In the genomic region with DNA sequence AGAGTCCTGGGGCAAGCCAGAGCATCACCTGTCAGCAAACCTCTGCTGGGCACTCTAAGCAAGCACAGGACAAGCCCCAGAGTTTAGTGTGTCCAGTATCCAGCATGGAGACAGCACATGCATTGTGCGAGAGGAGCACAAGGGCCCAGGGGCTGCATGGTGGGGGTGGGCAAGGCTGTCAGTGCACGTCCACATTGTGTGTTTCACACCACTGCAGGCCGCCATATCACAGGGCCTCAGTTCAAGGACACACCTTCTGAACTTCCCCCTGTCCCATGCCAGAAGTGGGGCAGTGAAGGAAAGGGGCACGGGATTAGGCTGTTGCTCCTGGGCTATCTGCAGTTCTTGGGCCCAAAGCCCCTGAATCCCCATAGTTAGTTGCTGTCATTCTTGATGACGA, we compare ENCODE assay signal across 8 cellular contexts. TPM values are rescaled to one million over a fixed set of nuclear protein-coding genes. Genes with fewer than 3 reads are reported as not detected.
DNase-seq lines count a peak whose midpoint lies in the region; TF ChIP-seq lines count a peak whose summit lies in the region.
"Had no signal": no experiment of that assay in that cellular context is flagged by ENCODE, and none has a peak within 500 bp of the region (broad histone marks: within the 10 kb centered on the region; RNA-seq: fewer than 3 reads in every experiment).

No MANE protein-coding gene starts in this region.

- H3K4me1 ChIP-seq in DOHH2 (ENCODE audit: control insufficient read depth, low read length) (peaks cover 69% of the 10 kb centered on the region), OCI-LY1 (ENCODE audit: insufficient read depth, low read length, severe bottlenecking) (peaks cover 56% of the 10 kb centered on the region), rectal smooth muscle tissue (ENCODE audit: control insufficient read depth, insufficient read depth, low read length) (peaks cover 5% of the 10 kb centered on the region)
- peaks cover 26% of the 10 kb centered on the region for H3K4me1 ChIP-seq in effector memory CD4-positive, alpha-beta T cell (ENCODE audit: control insufficient read depth, insufficient read depth, low read length, poor library complexity, severe bottlenecking)
- H3K4me1 ChIP-seq: breast epithelium had no signal

- H3K4me3 ChIP-seq in DOHH2 (ENCODE audit: low read length) (0 out of 2 replicates have a peak overlapping the region, but pooled peaks have one; percentile 26), OCI-LY1 (ENCODE audit: low read depth, low read length, poor library complexity, severe bottlenecking) (peak overlapping the region; percentile 71), rectal smooth muscle tissue (ENCODE audit: low read length) (peak overlapping the region; percentile 39), H7 (ENCODE audit: insufficient read depth, low read depth, low read length) (no peak overlapping the region)
- H3K4me3 ChIP-seq in effector memory CD4-positive, alpha-beta T cell (ENCODE audit: insufficient read depth, low read depth, low read length, poor library complexity, severe bottlenecking): no peak overlapping the region

- H3K9me3 ChIP-seq in DOHH2 (ENCODE audit: control insufficient read depth, insufficient read depth, low read length): no peaks in the 10 kb centered on the region
- no peaks in the 10 kb centered on the region for H3K9me3 ChIP-seq in OCI-LY1 (ENCODE audit: low read length)
- H3K9me3 ChIP-seq in effector memory CD4-positive, alpha-beta T cell (ENCODE audit: control insufficient read depth, low read length): no peaks in the 10 kb centered on the region
- H3K9me3 ChIP-seq: breast epithelium had no signal

- H2AFZ ChIP-seq in OCI-LY1 (ENCODE audit: low read length): no peak overlapping the region

- H3F3A ChIP-seq in DOHH2 (ENCODE audit: control insufficient read depth, insufficient read depth) (peaks cover 10% of the 10 kb centered on the region; the same call in 1 of the 2 replicates), OCI-LY1 (ENCODE audit: insufficient read depth, low read length) (no peaks in the 10 kb centered on the region)

- DNase-seq in effector memory CD4-positive, alpha-beta T cell: no peak
- no peak for DNase-seq in activated effector memory CD4-positive, alpha-beta T cell treated with Interleukin-2 at 50 U/mL for 16 hours
- DNase-seq in DMS114 treated with DMSO at 0.1 percent for 48 hours (lab: John Stamatoyannopoulos, UW; ENCODE audit: unreplicated experiment) (no peak), H7 (no peak)

- H3K36me3 ChIP-seq in DOHH2 (ENCODE audit: control insufficient read depth, low read length): peaks cover 63% of the 10 kb centered on the region
- H3K36me3 ChIP-seq in OCI-LY1 (ENCODE audit: insufficient read depth, low read length): peaks cover 46% of the 10 kb centered on the region
- peaks cover 38% of the 10 kb centered on the region for H3K36me3 ChIP-seq in effector memory CD4-positive, alpha-beta T cell (ENCODE audit: control insufficient read depth, insufficient read depth, low read length)
- H3K36me3 ChIP-seq in rectal smooth muscle tissue (ENCODE audit: control insufficient read depth, insufficient read depth, low read length): peaks cover 31% of the 10 kb centered on the region
- H3K36me3 ChIP-seq in H7 (replicated peaks; ENCODE audit: control insufficient read depth, insufficient read depth, low read length): peaks cover 23% of the 10 kb centered on the region
- H3K36me3 ChIP-seq: breast epithelium had no signal

- H3K79me2 ChIP-seq in DOHH2 (ENCODE audit: control insufficient read depth, low read length) (peaks cover 42% of the 10 kb centered on the region), OCI-LY1 (ENCODE audit: insufficient read depth, low read length) (peaks cover 5% of the 10 kb centered on the region)

- H3K9me2 ChIP-seq in DOHH2 (replicated peaks; ENCODE audit: control insufficient read depth, low read length) (no peaks in the 10 kb centered on the region), OCI-LY1 (ENCODE audit: low read depth, low read length) (no peaks in the 10 kb centered on the region)

- TF ChIP-seq CTCF in DOHH2 (IDR thresholded peaks at IDR 0.05; ENCODE audit: low read depth, low read length, poor library complexity, severe bottlenecking) (no peak), OCI-LY1 (IDR thresholded peaks at IDR 0.05; ENCODE audit: low read length) (no peak)

- H3K9ac ChIP-seq in OCI-LY1 (ENCODE audit: low read length) (peak overlapping the region; percentile 21; the same call in 1 of the 2 replicates), rectal smooth muscle tissue (ENCODE audit: low read length) (no peak overlapping the region)

- H4K20me1 ChIP-seq in DOHH2 (ENCODE audit: control insufficient read depth, insufficient read depth, low read depth, low read length) (peaks cover 4% of the 10 kb centered on the region; the same call in 1 of the 2 replicates), OCI-LY1 (ENCODE audit: insufficient read depth, low read length) (no peaks in the 10 kb centered on the region)

- H3K4me2 ChIP-seq in DOHH2 (ENCODE audit: low read length) (peak overlapping the region; percentile 80), OCI-LY1 (ENCODE audit: low read length) (peak overlapping the region; percentile 50; the same call in 1 of the 2 replicates)

- no peak overlapping the region for H3K27ac ChIP-seq in DOHH2 (ENCODE audit: low read depth, low read length)
- H3K27ac ChIP-seq in OCI-LY1 (ENCODE audit: low read depth, low read length, poor library complexity, severe bottlenecking): peak overlapping the region; percentile 67
- H3K27ac ChIP-seq in effector memory CD4-positive, alpha-beta T cell (ENCODE audit: insufficient read depth, low read length, poor library complexity, severe bottlenecking): peak overlapping the region; percentile 88
- H3K27ac ChIP-seq in rectal smooth muscle tissue (ENCODE audit: low read depth, low read length): no peak overlapping the region

- H3K27me3 ChIP-seq in DOHH2 (ENCODE audit: control insufficient read depth, low read length) (no peaks in the 10 kb centered on the region), OCI-LY1 (ENCODE audit: insufficient read depth, low read length) (no peaks in the 10 kb centered on the region), rectal smooth muscle tissue (ENCODE audit: control insufficient read depth, insufficient read depth, low read length) (no peaks in the 10 kb centered on the region), H7 (ENCODE audit: control insufficient read depth, insufficient read depth, low read length) (no peaks in the 10 kb centered on the region)
- no peaks in the 10 kb centered on the region for H3K27me3 ChIP-seq in effector memory CD4-positive, alpha-beta T cell (replicated peaks; ENCODE audit: control insufficient read depth, insufficient read depth, low read length, poor library complexity, severe bottlenecking)
- H3K27me3 ChIP-seq: breast epithelium had no signal

RNA-seq across cellular contexts. Expression of gene TSTD1, which starts 0.8 kb away (rescaled TPM):
- total RNA-seq in H7 (2014; rRNA removed; shearing (Covaris generic)): 91.3 and 114 TPM in 2 replicates

RNA-seq across cellular contexts. Expression of gene USF1, which starts 6.2 kb away (rescaled TPM):
- total RNA-seq in H7 (2014; rRNA removed; shearing (Covaris generic)): 169 and 176 TPM in 2 replicates

RNA-seq across cellular contexts. Expression of gene F11R, which starts 18.6 kb away (rescaled TPM):
- total RNA-seq in H7 (2014; rRNA removed; shearing (Covaris generic)): 211 and 255 TPM in 2 replicates

RNA-seq across cellular contexts. Expression of gene ARHGAP30, which starts 30.1 kb away (rescaled TPM):
- 0.11 TPM in 1 of 2 replicates, not detected in the other for total RNA-seq in H7 (2014; rRNA removed; shearing (Covaris generic))

RNA-seq across cellular contexts. Expression of gene NECTIN4, which starts 49.8 kb away (rescaled TPM):
- not detected in 2 replicates for total RNA-seq in H7 (2014; rRNA removed; shearing (Covaris generic))

Comparison
In these comparisons a context has a peak if more than half of its experiments do, and no peak if none do; other contexts are left out.
1. H3K27ac ChIP-seq: peak in OCI-LY1 (single experiment) and effector memory CD4-positive, alpha-beta T cell (single experiment); none in DOHH2 (single experiment) and rectal smooth muscle tissue (single experiment).
2. H3K4me3 ChIP-seq: peak in DOHH2 (single experiment), OCI-LY1 (single experiment) and rectal smooth muscle tissue (single experiment); none in effector memory CD4-positive, alpha-beta T cell (single experiment) and H7 (single experiment).